In genomic region chr5:150364004-150364403, GRCh38 we compare ENCODE assay signal across 25 cellular contexts.
"Had no signal": no experiment of that assay in that cellular context is flagged by ENCODE, and none has a peak within 500 bp of the region (broad histone marks: within the 10 kb centered on the region; RNA-seq: fewer than 3 reads in every experiment).

No MANE protein-coding gene starts in this region.

- H3K27me3 ChIP-seq: dorsolateral prefrontal cortex, esophagus squamous epithelium, gastrocnemius medialis, heart right ventricle, left lung had no signal

- H3K9me3 ChIP-seq: esophagus squamous epithelium, gastrocnemius medialis, heart right ventricle, left lung, mucosa of descending colon had no signal

- DNase-seq: dermis blood vessel endothelial cell; dorsolateral prefrontal cortex; effector CD4-positive, alpha-beta T cell; effector memory CD4-positive, alpha-beta T cell; erythroblast; esophagus squamous epithelium; foreskin fibroblast; foreskin melanocyte; gastrocnemius medialis; glutamatergic neuron; head of caudate nucleus; heart right ventricle; hippocampal formation; left cardiac atrium; left lung; left ventricle myocardium superior; mammary epithelial cell; mesendoderm; mucosa of descending colon; naive B cell had no signal

- H3K27ac Mint-ChIP-seq: memory B cell had no signal

- H3K9me3 Mint-ChIP-seq: memory B cell, naive B cell had no signal

- H3K27ac ChIP-seq: coronary artery, dorsolateral prefrontal cortex, epithelial cell of prostate, esophagus squamous epithelium, gastrocnemius medialis, heart right ventricle, left lung had no signal

- H3K4me3 Mint-ChIP-seq: memory B cell, naive B cell had no signal

- H3K4me3 ChIP-seq: coronary artery, dorsolateral prefrontal cortex, esophagus squamous epithelium, gastrocnemius medialis, heart right ventricle, left lung, lung, mucosa of descending colon had no signal

- H3K27me3 Mint-ChIP-seq: memory B cell, naive B cell had no signal

- ATAC-seq: esophagus mucosa, gastrocnemius medialis, heart right ventricle, left cardiac atrium, left lung, left ventricle myocardium superior, mucosa of descending colon had no signal
